Comparison of ENCODE assay signal across 6 cellular contexts in the genomic region with DNA sequence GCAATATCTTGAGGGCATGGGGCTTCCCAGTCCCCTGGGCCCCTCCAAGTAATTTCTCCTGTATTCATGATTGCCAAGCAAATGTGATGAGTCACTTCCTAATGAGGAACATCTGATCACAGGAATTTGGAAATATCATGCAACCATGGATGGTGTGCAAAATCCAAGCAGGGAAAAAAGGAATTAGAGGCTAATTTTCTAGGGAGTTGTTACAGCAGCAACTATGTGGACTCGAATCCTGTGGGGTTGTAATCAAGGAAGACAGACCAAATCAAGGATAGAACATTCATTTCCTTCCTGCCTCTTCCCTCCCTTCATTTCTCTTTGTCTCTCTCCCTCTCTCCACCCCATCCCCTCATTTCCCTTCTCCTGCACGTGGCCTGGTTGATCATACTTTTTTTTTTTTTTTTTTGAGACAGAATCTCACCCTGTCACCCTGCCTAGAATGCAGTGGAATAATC. TPM values are rescaled to one million over a fixed set of nuclear protein-coding genes. Genes with fewer than 3 reads are reported as not detected.
A peak's percentile ranks its signal among the peaks of the same experiment; 100 is the strongest.
DNase-seq lines count a peak whose midpoint lies in the region; ATAC-seq and TF ChIP-seq lines count a peak whose summit lies in the region.
"Had no signal": no experiment of that assay in that cellular context is flagged by ENCODE, and none has a peak within 500 bp of the region (broad histone marks: within the 10 kb centered on the region; RNA-seq: fewer than 3 reads in every experiment).

No MANE protein-coding gene starts in this region.

- CTCF ChIA-PET in mammary epithelial cell (lab: Charles Lee; ENCODE audit: low non-redundant PET) = no interaction called here

- H3K9ac ChIP-seq in mammary epithelial cell (ENCODE audit: insufficient read depth, low read length) = no peak overlapping the region

- intact Hi-C loops in mammary epithelial cell (cut with micrococcal nuclease) (no loop called here), left colon (cut with DNase I, micrococcal nuclease) (no loop called here)

- peak overlapping the region; percentile 40 for H3K4me2 ChIP-seq in mammary epithelial cell (ENCODE audit: insufficient read depth, low read depth, low read length)

- 44% methylated on average over 2 of the region's 2 CpGs for WGBS in mammary epithelial cell (ENCODE audit: low coverage, missing lambda C conversion rate)

- in situ Hi-C loops in mammary epithelial cell (cut with MboI; ENCODE audit: low sequenced_read_pairs in 2 of 2) = no loop called here

- no TSS peak for BruUV-seq in mammary epithelial cell (replicated peaks; lab: Mats Ljungman, UMichigan)

- peaks cover 13% of the 10 kb centered on the region for H3K4me1 ChIP-seq in mammary epithelial cell (ENCODE audit: insufficient read depth, low read length)

- ATAC-seq in left colon = no peak

- H4K20me1 ChIP-seq in mammary epithelial cell (ENCODE audit: insufficient read depth, low read length) = no peaks in the 10 kb centered on the region

- no peaks in the 10 kb centered on the region for H3K9me3 ChIP-seq in mammary epithelial cell (replicated peaks; ENCODE audit: insufficient read depth, low read length)
- H3K9me3 ChIP-seq: heart left ventricle had no signal

- no peak overlapping the region for H3K27ac ChIP-seq in mammary epithelial cell (ENCODE audit: insufficient read depth, low read depth, low read length)
- H3K27ac ChIP-seq: heart left ventricle had no signal

- peaks cover 6% of the 10 kb centered on the region for H3K27me3 ChIP-seq in mammary epithelial cell (ENCODE audit: insufficient read depth, low read length)
- H3K27me3 ChIP-seq: heart left ventricle had no signal

- no peak overlapping the region for H3K4me3 ChIP-seq in mammary epithelial cell (replicated peaks in 1 of 3; ENCODE audit: insufficient read depth in 1 of 3, low read depth in 2 of 3, low read length in 3 of 3)
- H3K4me3 ChIP-seq in retinal pigment epithelial cell (ENCODE audit: low read length) = no peak overlapping the region
- H3K4me3 ChIP-seq: heart left ventricle had no signal

- no peaks in the 10 kb centered on the region for H3K79me2 ChIP-seq in mammary epithelial cell (ENCODE audit: insufficient read depth, low read length)

- peak overlapping the region; percentile 55 for H2AFZ ChIP-seq in mammary epithelial cell (ENCODE audit: low read depth, low read length)

- DNase-seq in HT1080 (ENCODE audit: low read depth) (peak; percentile 66), mammary epithelial cell (peak; percentile 34), retinal pigment epithelial cell (ENCODE audit: low read depth) (peak; percentile 26), NCI-H2227 treated with DMSO at 0.1 percent for 48 hours (lab: John Stamatoyannopoulos, UW) (no peak), left colon (no peak)

- no peaks in the 10 kb centered on the region for H3K36me3 ChIP-seq in mammary epithelial cell (ENCODE audit: insufficient read depth, low read length)
- H3K36me3 ChIP-seq: heart left ventricle had no signal

- no peak for TF ChIP-seq CTCF in mammary epithelial cell (conservative IDR thresholded peaks at IDR 0.05 in 1 of 2, IDR thresholded peaks at IDR 0.05 in 1 of 2; ENCODE audit: extremely low read depth in 1 of 2, insufficient read depth in 1 of 2, low read depth in 1 of 2, low read length in 2 of 2)
- TF ChIP-seq CTCF in retinal pigment epithelial cell (conservative IDR thresholded peaks at IDR 0.05; ENCODE audit: low read depth, low read length) = no peak

- dilution Hi-C loops in mammary epithelial cell (cut with HindIII; ENCODE audit: low sequenced_read_pairs) = no loop called here

RNA-seq across cellular contexts. Expression of a gene that starts 23.9 kb away (rescaled TPM):
- total RNA-seq in HT1080 (2014; rRNA removed; shearing (Covaris generic)) = 13.5 and 19.9 TPM in 2 replicates
- polyA plus RNA-seq in HT1080 (2015; cell fraction: cytosol; rRNA removed) = 9.4 and 13.3 TPM in 2 replicates
- polyA plus RNA-seq in HT1080 (2015; cell fraction: nucleus; rRNA removed) = 11.9 and 13.6 TPM in 2 replicates
- total RNA-seq in mammary epithelial cell (10 to 100 TPM in 1 of 2 donors, 1 to 10 TPM in 1; 8.0 to 10.9 TPM), left colon (10 to 100 TPM; 65.0 to 75.5 TPM)
- polyA plus RNA-seq in mammary epithelial cell = 4.0 TPM
- polyA minus RNA-seq in mammary epithelial cell = 11.4 TPM

RNA-seq across cellular contexts. Expression of a gene that starts 31.4 kb away (rescaled TPM):
- 0.10 and 0.20 TPM in 2 replicates for total RNA-seq in HT1080 (2014; rRNA removed; shearing (Covaris generic))
- 0.37 and 0.50 TPM in 2 replicates for polyA plus RNA-seq in HT1080 (2015; cell fraction: cytosol; rRNA removed)
- polyA plus RNA-seq in HT1080 (2015; cell fraction: nucleus; rRNA removed) = 0.58 and 1.7 TPM in 2 replicates
- total RNA-seq in mammary epithelial cell = under 1 TPM; 0.33 to 0.80 TPM
- polyA plus RNA-seq in mammary epithelial cell = 0.09 TPM
- not detected for polyA minus RNA-seq in mammary epithelial cell
- under 1 TPM; 0.27 to 0.47 TPM for total RNA-seq in left colon

RNA-seq across cellular contexts. Expression of a gene that starts 36.1 kb away (rescaled TPM):
- 58.9 and 65.7 TPM in 2 replicates for total RNA-seq in HT1080 (2014; rRNA removed; shearing (Covaris generic))
- polyA plus RNA-seq in HT1080 (2015; cell fraction: cytosol; rRNA removed) = 41.4 and 46.5 TPM in 2 replicates
- 38.8 and 47.8 TPM in 2 replicates for polyA plus RNA-seq in HT1080 (2015; cell fraction: nucleus; rRNA removed)
- total RNA-seq in mammary epithelial cell = 10 to 100 TPM; 12.0 to 35.2 TPM
- polyA plus RNA-seq in mammary epithelial cell = 20.6 TPM
- polyA minus RNA-seq in mammary epithelial cell = 14.0 TPM
- total RNA-seq in left colon = 10 to 100 TPM; 45.9 to 57.2 TPM

RNA-seq across cellular contexts. Expression of a gene that starts 51.0 kb away (rescaled TPM):
- 0.85 TPM in 1 of 2 replicates, not detected in the other for total RNA-seq in HT1080 (2014; rRNA removed; shearing (Covaris generic))
- 0.23 and 0.55 TPM in 2 replicates for polyA plus RNA-seq in HT1080 (2015; cell fraction: cytosol; rRNA removed)
- polyA plus RNA-seq in HT1080 (2015; cell fraction: nucleus; rRNA removed) = 1.1 and 1.6 TPM in 2 replicates
- total RNA-seq in mammary epithelial cell (under 1 TPM in 1 of 2 donors, not detected in 1; 0.59 TPM), left colon (under 1 TPM; 0.31 to 0.39 TPM)
- polyA plus RNA-seq in mammary epithelial cell = 0.33 TPM
- not detected for polyA minus RNA-seq in mammary epithelial cell

RNA-seq across cellular contexts. Expression of a gene that starts 58.6 kb away (rescaled TPM):
- 0.43 and 1.6 TPM in 2 replicates for total RNA-seq in HT1080 (2014; rRNA removed; shearing (Covaris generic))
- not detected in 2 replicates for polyA plus RNA-seq in HT1080 (2015; cell fraction: cytosol; rRNA removed)
- 5.0 and 6.1 TPM in 2 replicates for polyA plus RNA-seq in HT1080 (2015; cell fraction: nucleus; rRNA removed)
- total RNA-seq in mammary epithelial cell (1 to 10 TPM in 1 of 2 donors, not detected in 1; 2.0 TPM), left colon (1 to 10 TPM; 1.1 TPM)
- 0.18 TPM for polyA plus RNA-seq in mammary epithelial cell
- not detected for polyA minus RNA-seq in mammary epithelial cell

Comparison
In these comparisons a context has a peak if more than half of its experiments do, and no peak if none do; other contexts are left out.
1. DNase-seq: peak in HT1080 (single experiment), mammary epithelial cell (single experiment) and retinal pigment epithelial cell (single experiment); none in NCI-H2227 treated with DMSO at 0.1 percent for 48 hours (single experiment) and left colon (0 of 2).